10 cellular contexts compared by ENCODE assay signal in the genomic region with DNA sequence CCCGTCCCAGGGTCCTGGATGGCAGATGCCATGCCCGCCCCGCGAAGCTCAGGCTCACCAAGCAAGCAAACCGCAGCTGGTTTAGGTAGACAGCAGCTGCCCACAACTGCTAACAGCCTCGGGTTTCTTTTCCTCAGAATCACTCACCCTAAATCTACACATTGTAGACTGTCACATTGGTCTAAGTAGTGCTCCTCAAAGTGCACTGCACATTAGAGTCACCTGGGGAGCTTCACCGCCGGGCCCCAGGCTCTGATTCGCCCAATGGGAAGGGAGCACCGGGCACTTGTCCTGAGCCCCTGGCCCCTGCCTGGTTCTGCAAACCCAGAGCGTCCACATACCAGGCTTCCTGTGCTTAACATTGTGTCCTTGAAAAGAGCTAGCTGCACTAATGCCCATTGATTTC. TPM values are rescaled to one million over a fixed set of nuclear protein-coding genes. Genes with fewer than 3 reads are reported as not detected.
DNase-seq lines count a peak whose midpoint lies in the region; ATAC-seq and TF ChIP-seq lines count a peak whose summit lies in the region.
"Had no signal": no experiment of that assay in that cellular context is flagged by ENCODE, and none has a peak within 500 bp of the region (broad histone marks: within the 10 kb centered on the region; RNA-seq: fewer than 3 reads in every experiment).

No MANE protein-coding gene starts in this region.

- no peaks in the 10 kb centered on the region for H3K9me3 ChIP-seq in CD8-positive, alpha-beta memory T cell (ENCODE audit: low read length)
- no peaks in the 10 kb centered on the region for H3K9me3 ChIP-seq in HUES64 (ENCODE audit: insufficient read depth, low read depth, low read length)

- peaks cover 0 to 3% (median 0%) of the 10 kb centered on the region in 3 donors for H3K36me3 Mint-ChIP-seq in CD8-positive, alpha-beta memory T cell
- H3K36me3 Mint-ChIP-seq in effector memory CD8-positive, alpha-beta T cell (ENCODE audit: insufficient read depth): peaks cover 2% of the 10 kb centered on the region
- no peaks in the 10 kb centered on the region for H3K36me3 Mint-ChIP-seq in progenitor cell of endocrine pancreas (ENCODE audit: insufficient read depth)

- POLR2A ChIA-PET in CD8-positive, alpha-beta memory T cell (lab: Charles Lee): no interaction called here

- peaks cover 33 to 48% (median 36%) of the 10 kb centered on the region in 3 donors for H3K4me1 Mint-ChIP-seq in CD8-positive, alpha-beta memory T cell
- peaks cover 14 to 27% of the 10 kb centered on the region in 2 donors for H3K4me1 Mint-ChIP-seq in effector memory CD8-positive, alpha-beta T cell (ENCODE audit: low read depth in 2 of 2)
- peaks cover 5% of the 10 kb centered on the region for H3K4me1 Mint-ChIP-seq in progenitor cell of endocrine pancreas (ENCODE audit: low read depth)

- peaks cover 50% of the 10 kb centered on the region for H3K27me3 ChIP-seq in CD8-positive, alpha-beta memory T cell (ENCODE audit: insufficient read depth, low read length, poor library complexity, severe bottlenecking)
- peaks cover 97% of the 10 kb centered on the region for H3K27me3 ChIP-seq in HUES64 (ENCODE audit: insufficient read depth, low read length)

- H3K36me3 ChIP-seq in CD8-positive, alpha-beta memory T cell (ENCODE audit: insufficient read depth, low read length): no peaks in the 10 kb centered on the region
- H3K36me3 ChIP-seq in HUES64 (ENCODE audit: insufficient read depth, low read length): no peaks in the 10 kb centered on the region

- H3K27me3 Mint-ChIP-seq in CD8-positive, alpha-beta memory T cell: peaks cover 47 to 60% of the 10 kb centered on the region in 2 donors
- H3K27me3 Mint-ChIP-seq in effector memory CD8-positive, alpha-beta T cell: peaks cover 43 to 57% of the 10 kb centered on the region in 2 donors
- H3K27me3 Mint-ChIP-seq in progenitor cell of endocrine pancreas: peaks cover 83% of the 10 kb centered on the region

- DNase-seq in CD8-positive, alpha-beta memory T cell: no peak
- no peak for DNase-seq in effector memory CD8-positive, alpha-beta T cell
- no peak for DNase-seq in progenitor cell of endocrine pancreas (ENCODE audit: low spot score, unreplicated experiment)
- DNase-seq in epidermal melanocyte (ENCODE audit: insufficient read length, low spot score): no peak
- no peak for DNase-seq in medulla oblongata (ENCODE audit: extremely low spot score)
- DNase-seq: midbrain, NCI-H2029 had no signal

- H3K4me1 ChIP-seq in CD8-positive, alpha-beta memory T cell (ENCODE audit: insufficient read depth, low read length): peaks cover 32% of the 10 kb centered on the region
- H3K4me1 ChIP-seq in HUES64 (ENCODE audit: insufficient read depth, low read length): no peaks in the 10 kb centered on the region

- no peak overlapping the region for H3K9ac ChIP-seq in HUES64 (ENCODE audit: low read depth, low read length)

- 61% methylated on average over 11 of the region's 11 CpGs for WGBS in HUES64

- ATAC-seq in effector memory CD8-positive, alpha-beta T cell (replicated peaks): no peak
- no peak for ATAC-seq in GM21825 (IDR thresholded peaks at IDR 0.05; ENCODE audit: unreplicated experiment)

- H3K4me3 Mint-ChIP-seq in CD8-positive, alpha-beta memory T cell: peak overlapping the region; percentile 7 to 77 (median 66)
- H3K4me3 Mint-ChIP-seq in effector memory CD8-positive, alpha-beta T cell: peak overlapping the region; percentile 46 to 69
- H3K4me3 Mint-ChIP-seq in progenitor cell of endocrine pancreas (ENCODE audit: low read depth): peak overlapping the region; percentile 20

- H3K27ac ChIP-seq in CD8-positive, alpha-beta memory T cell (ENCODE audit: low read depth, low read length): no peak overlapping the region
- no peak overlapping the region for H3K27ac ChIP-seq in HUES64 (ENCODE audit: low read depth, low read length)
- H3K27ac ChIP-seq: VCaP had no signal

- CTCF ChIA-PET in CD8-positive, alpha-beta memory T cell (lab: Charles Lee): interaction anchor here (1.4 kb wide), 1 partner anchor 25 kb away, joined by 3 read pairs; no protein-coding TSS in a partner anchor

- no peak overlapping the region for H3K4me3 ChIP-seq in CD8-positive, alpha-beta memory T cell (ENCODE audit: low read length)
- H3K4me3 ChIP-seq in HUES64 (ENCODE audit: low read length): peak overlapping the region; percentile 47; the same call in 1 of the 2 replicates

- H3K27ac Mint-ChIP-seq in CD8-positive, alpha-beta memory T cell: no peak overlapping the region
- no peak overlapping the region for H3K27ac Mint-ChIP-seq in effector memory CD8-positive, alpha-beta T cell
- no peak overlapping the region for H3K27ac Mint-ChIP-seq in progenitor cell of endocrine pancreas

- no peak for TF ChIP-seq CTCF in progenitor cell of endocrine pancreas (IDR thresholded peaks at IDR 0.05; ENCODE audit: unreplicated experiment)

- peaks cover 0 to 3% (median 2%) of the 10 kb centered on the region in 5 donors for H3K9me3 Mint-ChIP-seq in CD8-positive, alpha-beta memory T cell
- H3K9me3 Mint-ChIP-seq in effector memory CD8-positive, alpha-beta T cell: no peaks in the 10 kb centered on the region
- no peaks in the 10 kb centered on the region for H3K9me3 Mint-ChIP-seq in progenitor cell of endocrine pancreas (ENCODE audit: low read depth)

RNA-seq across cellular contexts. Expression of a gene that starts 0.8 kb away (rescaled TPM):
- total RNA-seq in CD8-positive, alpha-beta memory T cell: not detected
- polyA plus RNA-seq in CD8-positive, alpha-beta memory T cell: not detected
- 0.25 TPM for polyA plus RNA-seq in HUES64 (2013, experiment 1 of 2)
- 0.25 TPM for polyA plus RNA-seq in HUES64 (2013, experiment 2 of 2)
- total RNA-seq in progenitor cell of endocrine pancreas: 0.78 and 0.79 TPM in 2 replicates
